Comparison of ENCODE assay signal across 23 cellular contexts in genomic region chr9:115300896-115301295, GRCh38.
"Had no signal": no experiment of that assay in that cellular context is flagged by ENCODE, and none has a peak within 500 bp of the region (broad histone marks: within the 10 kb centered on the region; RNA-seq: fewer than 3 reads in every experiment).

No MANE protein-coding gene starts in this region.

- H3K27ac Mint-ChIP-seq: memory B cell; naive B cell; natural killer cell treated with Interleukin-12 subunit alpha and Interleukin-12 subunit beta and Interleukin-15 and Interleukin-18, amount 100 ng/mL, for 72 hours; stimulated activated naive B cell treated with anti-CD40 and anti-IgM and Interleukin-4, amounts not matched to agents 10 μg/mL and 1 μg/mL and 100 μg/mL, for 72 hours; stimulated activated naive CD8-positive, alpha-beta T cell treated with anti-CD3 and anti-CD28 coated beads, Interleukin-15, Interleukin-2, amounts not matched to agents 100 ng/mL and 50 ng/mL, for 24 hours had no signal

- H3K36me3 Mint-ChIP-seq: memory B cell; naive B cell; natural killer cell treated with Interleukin-12 subunit alpha and Interleukin-12 subunit beta and Interleukin-15 and Interleukin-18, amount 100 ng/mL, for 72 hours; stimulated activated naive B cell treated with anti-CD40 and anti-IgM and Interleukin-4, amounts not matched to agents 10 μg/mL and 1 μg/mL and 100 μg/mL, for 72 hours had no signal

- H3K27me3 Mint-ChIP-seq: memory B cell; stimulated activated naive B cell treated with anti-CD40 and anti-IgM and Interleukin-4, amounts not matched to agents 10 μg/mL and 1 μg/mL and 100 μg/mL, for 72 hours had no signal

- FAIRE-seq: colon, kidney, urothelium cell line had no signal

- H3K4me1 Mint-ChIP-seq: memory B cell; naive B cell; stimulated activated naive B cell treated with anti-CD40 and anti-IgM and Interleukin-4, amounts not matched to agents 10 μg/mL and 1 μg/mL and 100 μg/mL, for 72 hours had no signal

- H3K4me3 Mint-ChIP-seq: memory B cell; naive B cell; natural killer cell treated with Interleukin-12 subunit alpha and Interleukin-12 subunit beta and Interleukin-15 and Interleukin-18, amount 100 ng/mL, for 72 hours; stimulated activated naive B cell treated with anti-CD40 and anti-IgM and Interleukin-4, amounts not matched to agents 10 μg/mL and 1 μg/mL and 100 μg/mL, for 72 hours; stimulated activated naive CD8-positive, alpha-beta T cell treated with anti-CD3 and anti-CD28 coated beads, Interleukin-15, Interleukin-2, amounts not matched to agents 100 ng/mL and 50 ng/mL, for 24 hours had no signal

- DNase-seq: dorsolateral prefrontal cortex; effector CD4-positive, alpha-beta T cell; gastrocnemius medialis; head of caudate nucleus; kidney; mucosa of descending colon; naive B cell; occipital lobe; ovary; posterior cingulate gyrus; psoas muscle; right cardiac atrium; sigmoid colon; spleen; stimulated activated CD4-positive, alpha-beta T cell treated with anti-CD3 and anti-CD28 coated beads, Interleukin-15, amount 100 ng/mL, for 24 hours; stimulated activated CD4-positive, alpha-beta T cell treated with anti-CD3 and anti-CD28 coated beads, Interleukin-2, amount 100 ng/mL, for 48 hours; stimulated activated naive B cell treated with anti-CD40 and anti-IgM and Interleukin-4, amounts not matched to agents 10 μg/mL and 1 μg/mL and 100 μg/mL, for 72 hours; upper lobe of left lung had no signal

- H3K9me3 Mint-ChIP-seq: memory B cell; natural killer cell treated with Interleukin-12 subunit alpha and Interleukin-12 subunit beta and Interleukin-15 and Interleukin-18, amount 100 ng/mL, for 72 hours; stimulated activated naive B cell treated with anti-CD40 and anti-IgM and Interleukin-4, amounts not matched to agents 10 μg/mL and 1 μg/mL and 100 μg/mL, for 72 hours; stimulated activated naive CD8-positive, alpha-beta T cell treated with anti-CD3 and anti-CD28 coated beads, Interleukin-15, Interleukin-2, amounts not matched to agents 100 ng/mL and 50 ng/mL, for 24 hours had no signal
